Comparison of ENCODE assay signal across 1 cellular context in genomic region chr20:62500237-62500864, GRCh38.
TF ChIP-seq lines count a peak whose summit lies in the region.

No MANE protein-coding gene starts in this region.

TF ChIP-seq in K562, 482 proteins besides CTCF, POLR2A, EP300 and RAD21 (continued from another document and continues in another):
- TF ChIP-seq HOMEZ (CRISPR knock-in tag; IDR thresholded peaks at IDR 0.05), result no peak
- no peak for TF ChIP-seq CBX2 (IDR thresholded peaks at IDR 0.05; ENCODE audit: insufficient read depth, low read length, poor library complexity, severe bottlenecking)
- TF ChIP-seq NKRF (IDR thresholded peaks at IDR 0.05; ENCODE audit: borderline replicate concordance), result peak; percentile 64; the same call in 1 of the 2 replicates
- no peak for TF ChIP-seq POLR2B (IDR thresholded peaks at IDR 0.05; ENCODE audit: low read depth, partially characterized antibody)
- TF ChIP-seq ZNF699 (CRISPR knock-in tag; IDR thresholded peaks at IDR 0.05; ENCODE audit: insufficient replicate concordance), result no peak
- no peak for TF ChIP-seq ZNF408 (CRISPR knock-in tag; IDR thresholded peaks at IDR 0.05; ENCODE audit: low read depth)
- TF ChIP-seq JUN (IDR thresholded peaks at IDR 0.05; ENCODE audit: borderline replicate concordance, low read depth, low read length), result no peak
- TF ChIP-seq JUN (CRISPR knock-in tag; IDR thresholded peaks at IDR 0.05; ENCODE audit: borderline replicate concordance), result no peak
- no peak for TF ChIP-seq ZNF444 (CRISPR knock-in tag; IDR thresholded peaks at IDR 0.05)
- TF ChIP-seq TAF1 (IDR thresholded peaks at IDR 0.05; ENCODE audit: control insufficient read depth, extremely low read depth, insufficient read depth, low read length, severe bottlenecking), result no peak
- TF ChIP-seq RCOR1 (IDR thresholded peaks at IDR 0.05; ENCODE audit: borderline replicate concordance in 1 of 2, low read depth in 2 of 2, low read length in 2 of 2), result no peak
- TF ChIP-seq ZNF347 (CRISPR knock-in tag; IDR thresholded peaks at IDR 0.05; ENCODE audit: low read depth), result no peak
- no peak for TF ChIP-seq ILK (tag; IDR thresholded peaks at IDR 0.05; ENCODE audit: borderline replicate concordance, low read depth)
- TF ChIP-seq E2F3 (CRISPR knock-in tag; IDR thresholded peaks at IDR 0.05), result no peak
- TF ChIP-seq MAFK (IDR thresholded peaks at IDR 0.05; ENCODE audit: low read length), result no peak
- no peak for TF ChIP-seq CHAMP1 (IDR thresholded peaks at IDR 0.05)
- no peak for TF ChIP-seq NELFE (IDR thresholded peaks at IDR 0.05; ENCODE audit: insufficient read depth, insufficient read length)
- TF ChIP-seq ZNF24 (IDR thresholded peaks at IDR 0.05), result no peak
- peak in 1 of 2 experiments; percentile 30 for TF ChIP-seq E2F6 (IDR thresholded peaks at IDR 0.05; ENCODE audit: borderline replicate concordance in 1 of 2, extremely low read depth in 1 of 2, insufficient read depth in 1 of 2, insufficient read length in 1 of 2, low read depth in 1 of 2, low read length in 1 of 2, poor library complexity in 1 of 2, severe bottlenecking in 1 of 2)
- TF ChIP-seq ETV5 (CRISPR knock-in tag; IDR thresholded peaks at IDR 0.05; ENCODE audit: low read depth), result no peak
- TF ChIP-seq BRD9 (IDR thresholded peaks at IDR 0.05; ENCODE audit: low read depth, partially characterized antibody), result no peak
- no peak for TF ChIP-seq MXD1 (CRISPR knock-in tag; IDR thresholded peaks at IDR 0.05; ENCODE audit: borderline replicate concordance, poor library complexity, severe bottlenecking)
- no peak for TF ChIP-seq RAD51 (IDR thresholded peaks at IDR 0.05; ENCODE audit: borderline replicate concordance, low read depth)
- no peak for TF ChIP-seq NFE2L1 (tag; IDR thresholded peaks at IDR 0.05; ENCODE audit: borderline replicate concordance, low read depth)
- no peak for TF ChIP-seq MEF2A (IDR thresholded peaks at IDR 0.05; ENCODE audit: control insufficient read depth, low read depth, low read length)
- no peak for TF ChIP-seq SIX5 (IDR thresholded peaks at IDR 0.05; ENCODE audit: borderline replicate concordance in 1 of 2, insufficient read depth in 1 of 2, low read depth in 1 of 2, low read length in 2 of 2)
- TF ChIP-seq ELF1 (tag; IDR thresholded peaks at IDR 0.05), result no peak
- TF ChIP-seq PYGO2 (tag; IDR thresholded peaks at IDR 0.05), result no peak
- TF ChIP-seq CBX3 (IDR thresholded peaks at IDR 0.05; ENCODE audit: borderline replicate concordance in 1 of 2, low read length in 2 of 2), result 0 out of 3 replicates have a peak, but pooled peaks of 1 of the 2 experiments have one; percentile 19
- TF ChIP-seq ZNF740 (CRISPR knock-in tag; IDR thresholded peaks at IDR 0.05), result 0 out of 2 replicates have a peak, but pooled peaks have one; percentile 43
- no peak for TF ChIP-seq ZNF740 (tag; IDR thresholded peaks at IDR 0.05)
- no peak for TF ChIP-seq KLF10 (CRISPR knock-in tag; IDR thresholded peaks at IDR 0.05)
- no peak for TF ChIP-seq SRSF9 (IDR thresholded peaks at IDR 0.05; ENCODE audit: borderline replicate concordance, low read depth, low read length)
- TF ChIP-seq MIER1 (IDR thresholded peaks at IDR 0.05; ENCODE audit: low read depth), result peak; percentile 48; the same call in 1 of the 2 replicates
- TF ChIP-seq ZNF586 (CRISPR knock-in tag; conservative IDR thresholded peaks at IDR 0.05), result no peak
- no peak for TF ChIP-seq LCOR (CRISPR knock-in tag; IDR thresholded peaks at IDR 0.05)
- no peak for TF ChIP-seq PRDM10 (IDR thresholded peaks at IDR 0.05; ENCODE audit: partially characterized antibody)
- no peak for TF ChIP-seq ZBTB1 (CRISPR knock-in tag; IDR thresholded peaks at IDR 0.05; ENCODE audit: borderline replicate concordance, low read depth)
- TF ChIP-seq STAT5B (CRISPR knock-in tag; IDR thresholded peaks at IDR 0.05), result no peak
- TF ChIP-seq E2F4 (CRISPR knock-in tag; IDR thresholded peaks at IDR 0.05; ENCODE audit: low read depth), result no peak
- TF ChIP-seq NBN (IDR thresholded peaks at IDR 0.05; ENCODE audit: low read depth), result peak; percentile 54; the same call in 1 of the 2 replicates
- no peak for TF ChIP-seq ZFP36 (IDR thresholded peaks at IDR 0.05; ENCODE audit: low read depth, low read length, partially characterized antibody)
- TF ChIP-seq NONO (IDR thresholded peaks at IDR 0.05; ENCODE audit: low read depth in 2 of 2, low read length in 1 of 2), result no peak
- TF ChIP-seq TCF7L2 (IDR thresholded peaks at IDR 0.05; ENCODE audit: low read depth, low read length), result no peak
- no peak for TF ChIP-seq ZNF695 (CRISPR knock-in tag; IDR thresholded peaks at IDR 0.05)
- TF ChIP-seq TOE1 (IDR thresholded peaks at IDR 0.05; ENCODE audit: borderline replicate concordance), result peak; percentile 44; the same call in 1 of the 2 replicates
- TF ChIP-seq TOE1 (CRISPR knock-in tag; IDR thresholded peaks at IDR 0.05; ENCODE audit: borderline replicate concordance, low read depth), result no peak
- TF ChIP-seq NCOA4 (IDR thresholded peaks at IDR 0.05; ENCODE audit: partially characterized antibody), result no peak
- no peak for TF ChIP-seq YBX1 (IDR thresholded peaks at IDR 0.05)
- no peak for TF ChIP-seq ZBTB8A (IDR thresholded peaks at IDR 0.05; ENCODE audit: partially characterized antibody)
- no peak for TF ChIP-seq RBM22 (IDR thresholded peaks at IDR 0.05; ENCODE audit: low read depth, low read length, poor library complexity, severe bottlenecking)
- TF ChIP-seq CTCFL (IDR thresholded peaks at IDR 0.05; ENCODE audit: borderline replicate concordance, insufficient read depth, low read depth, low read length, poor library complexity, severe bottlenecking), result peak; percentile 36
- TF ChIP-seq RB1 (IDR thresholded peaks at IDR 0.05; ENCODE audit: low read depth), result peak; percentile 38; the same call in 1 of the 2 replicates
- TF ChIP-seq PHF20 (IDR thresholded peaks at IDR 0.05; ENCODE audit: partially characterized antibody), result peak; percentile 54
- no peak for TF ChIP-seq CBFB (CRISPR knock-in tag; IDR thresholded peaks at IDR 0.05)
- TF ChIP-seq ASH1L (IDR thresholded peaks at IDR 0.05; ENCODE audit: borderline replicate concordance, low read depth, partially characterized antibody), result no peak
- TF ChIP-seq RNF2 (IDR thresholded peaks at IDR 0.05), result no peak
- no peak for TF ChIP-seq KHSRP (IDR thresholded peaks at IDR 0.05)
- no peak for TF ChIP-seq ZNF644 (tag; IDR thresholded peaks at IDR 0.05; ENCODE audit: low read depth)
